8 cellular contexts compared by ENCODE assay signal in the genomic region with DNA sequence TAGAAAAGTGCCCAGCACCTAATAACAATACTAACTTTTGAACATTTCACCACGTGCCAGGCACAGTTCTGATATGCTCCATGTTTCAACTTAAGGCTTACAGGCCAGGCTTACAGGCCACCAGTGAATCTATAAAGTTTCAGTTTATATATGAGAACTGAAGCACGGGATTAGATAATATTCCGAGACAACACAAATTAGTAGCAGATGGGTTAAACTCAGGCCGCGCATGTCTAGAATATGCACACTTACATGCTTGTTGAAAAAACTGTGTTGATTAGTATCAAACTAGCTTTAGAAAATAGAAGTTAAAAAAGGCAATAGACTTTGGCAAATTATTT.
DNase-seq lines count a peak whose midpoint lies in the region; ATAC-seq, FAIRE-seq and TF ChIP-seq lines count a peak whose summit lies in the region.

No MANE protein-coding gene starts in this region.

- H3K4me3 ChIP-seq in keratinocyte (ENCODE audit: control insufficient read depth in 2 of 3, extremely low read depth in 1 of 3, insufficient read depth in 2 of 3, low read depth in 1 of 3, low read length in 3 of 3): no peak overlapping the region

- H3K27me3 Mint-ChIP-seq in activated CD8-positive, alpha-beta memory T cell treated with anti-CD3 and anti-CD28 coated beads, Interleukin-2, amount 10 ng/mL, durations not matched to agents 7 days and 5 days: no peaks in the 10 kb centered on the region
- no peaks in the 10 kb centered on the region for H3K27me3 Mint-ChIP-seq in activated naive CD8-positive, alpha-beta T cell

- peak overlapping the region; percentile 71 for H3K4me3 Mint-ChIP-seq in activated CD8-positive, alpha-beta memory T cell treated with anti-CD3 and anti-CD28 coated beads, Interleukin-2, amount 10 ng/mL, durations not matched to agents 7 days and 5 days
- H3K4me3 Mint-ChIP-seq in activated naive CD8-positive, alpha-beta T cell: peak overlapping the region; percentile 89

- no peaks in the 10 kb centered on the region for H3K4me1 ChIP-seq in keratinocyte (ENCODE audit: control insufficient read depth, extremely low read depth, insufficient read depth, low read length)

- no peak for ATAC-seq in activated CD8-positive, alpha-beta memory T cell treated with anti-CD3 and anti-CD28 coated beads, Interleukin-2, amount 10 ng/mL, durations not matched to agents 7 days and 5 days
- ATAC-seq in GM19467 (IDR thresholded peaks at IDR 0.05; ENCODE audit: unreplicated experiment) (no peak), GM21825 (IDR thresholded peaks at IDR 0.05; ENCODE audit: unreplicated experiment) (no peak)

- dilution Hi-C loops in keratinocyte (cut with MboI; ENCODE audit: extremely low pct_ligation_motif_present, low sequenced_read_pairs): no loop called here

- CTCF ChIA-PET in activated CD8-positive, alpha-beta memory T cell treated with anti-CD3 and anti-CD28 coated beads, Interleukin-2, amount 10 ng/mL, durations not matched to agents 7 days and 5 days (lab: Charles Lee): no interaction called here

- no peaks in the 10 kb centered on the region for H3K27me3 ChIP-seq in keratinocyte (ENCODE audit: control insufficient read depth, extremely low read depth, insufficient read depth, low read length)

- DNase-seq in activated CD8-positive, alpha-beta memory T cell treated with anti-CD3 and anti-CD28 coated beads, Interleukin-2, amount 10 ng/mL, durations not matched to agents 7 days and 5 days: no peak
- no peak for DNase-seq in activated CD8-positive, alpha-beta memory T cell treated with anti-CD3 and anti-CD28 coated beads for 24 hours
- DNase-seq in keratinocyte (ENCODE audit: low read depth, low spot score): no peak
- no peak for DNase-seq in NCI-H1930 (lab: John Stamatoyannopoulos, UW)

- H3K27ac ChIP-seq in keratinocyte (ENCODE audit: control insufficient read depth, insufficient read depth, low read length) (peak overlapping the region; percentile 57), temporal lobe (ENCODE audit: low read depth, low read length) (peak overlapping the region; percentile 97)

- no peak for TF ChIP-seq CTCF in keratinocyte (optimal IDR thresholded peaks at IDR 0.05 in 1 of 3, IDR thresholded peaks at IDR 0.05 in 1 of 3, conservative IDR thresholded peaks at IDR 0.05 in 1 of 3; ENCODE audit: extremely low read depth in 1 of 3, insufficient read depth in 2 of 3, low read length in 3 of 3)

- H3K27ac Mint-ChIP-seq in activated CD8-positive, alpha-beta memory T cell treated with anti-CD3 and anti-CD28 coated beads, Interleukin-2, amount 10 ng/mL, durations not matched to agents 7 days and 5 days: peak overlapping the region; percentile 66
- peak overlapping the region; percentile 92 for H3K27ac Mint-ChIP-seq in activated naive CD8-positive, alpha-beta T cell

- H3K9me3 Mint-ChIP-seq in activated CD8-positive, alpha-beta memory T cell treated with anti-CD3 and anti-CD28 coated beads, Interleukin-2, amount 10 ng/mL, durations not matched to agents 7 days and 5 days (ENCODE audit: low read depth): no peaks in the 10 kb centered on the region
- no peaks in the 10 kb centered on the region for H3K9me3 Mint-ChIP-seq in activated naive CD8-positive, alpha-beta T cell (ENCODE audit: low read depth)

- peak overlapping the region; percentile 3 for H3K4me2 ChIP-seq in keratinocyte (ENCODE audit: control insufficient read depth, extremely low read depth, insufficient read depth, low read depth, low read length)

- peaks cover 21% of the 10 kb centered on the region for H3K79me2 ChIP-seq in keratinocyte (ENCODE audit: control insufficient read depth, insufficient read depth, low read length)

- H3K36me3 Mint-ChIP-seq in activated CD8-positive, alpha-beta memory T cell treated with anti-CD3 and anti-CD28 coated beads, Interleukin-2, amount 10 ng/mL, durations not matched to agents 7 days and 5 days: no peaks in the 10 kb centered on the region
- peaks cover 7% of the 10 kb centered on the region for H3K36me3 Mint-ChIP-seq in activated naive CD8-positive, alpha-beta T cell

- no peaks in the 10 kb centered on the region for H3K9me3 ChIP-seq in keratinocyte (ENCODE audit: control insufficient read depth, low read depth, low read length)

- peaks cover 12% of the 10 kb centered on the region for H3K4me1 Mint-ChIP-seq in activated CD8-positive, alpha-beta memory T cell treated with anti-CD3 and anti-CD28 coated beads, Interleukin-2, amount 10 ng/mL, durations not matched to agents 7 days and 5 days
- H3K4me1 Mint-ChIP-seq in activated naive CD8-positive, alpha-beta T cell (ENCODE audit: low read depth): peaks cover 27% of the 10 kb centered on the region

- H4K20me1 ChIP-seq in keratinocyte (ENCODE audit: control insufficient read depth, extremely low read depth, insufficient read depth, low read length): no peaks in the 10 kb centered on the region

- no peak for FAIRE-seq in keratinocyte (lab: Jason Lieb, UNC)

- no peaks in the 10 kb centered on the region for H3K9me1 ChIP-seq in keratinocyte (ENCODE audit: control insufficient read depth, extremely low read depth, insufficient read depth, low read length)

- no peak overlapping the region for H3K9ac ChIP-seq in keratinocyte (ENCODE audit: control insufficient read depth, extremely low read depth, insufficient read depth, low read length)

- H3K36me3 ChIP-seq in keratinocyte (ENCODE audit: control insufficient read depth in 2 of 2, extremely low read depth in 1 of 2, insufficient read depth in 2 of 2, low read length in 2 of 2): peaks cover 0 to 2% of the 10 kb centered on the region in 2 experiments

- peak overlapping the region; percentile 3 for H2AFZ ChIP-seq in keratinocyte (ENCODE audit: control insufficient read depth, low read length)
